Comparison of ENCODE assay signal across 18 cellular contexts in the genomic region with DNA sequence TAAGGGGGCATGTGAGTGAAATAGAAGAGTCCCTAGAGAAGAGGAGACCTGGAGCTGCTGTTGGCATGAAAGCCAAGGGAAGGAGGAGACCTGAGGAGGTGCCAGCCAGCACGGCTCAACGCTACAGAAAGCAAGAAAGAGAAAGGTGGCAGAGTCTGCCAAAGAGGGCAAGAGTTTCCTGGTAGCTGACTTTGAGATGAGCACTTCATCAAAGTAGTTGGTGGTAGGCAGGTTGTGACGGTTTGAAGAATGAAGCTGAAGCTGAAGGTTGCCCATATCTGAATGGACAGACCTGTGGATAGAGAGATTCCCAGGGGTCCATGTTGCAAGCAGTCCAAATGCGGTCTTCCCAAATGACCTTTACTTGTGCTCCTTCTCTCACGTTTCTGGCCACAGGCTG.
"Had no signal": no experiment of that assay in that cellular context is flagged by ENCODE, and none has a peak within 500 bp of the region (broad histone marks: within the 10 kb centered on the region; RNA-seq: fewer than 3 reads in every experiment).

No MANE protein-coding gene starts in this region.

- H3K4me1 Mint-ChIP-seq: naive B cell; nephron; stimulated activated memory B cell treated with anti-CD40 and anti-IgM and Interleukin-4, amounts not matched to agents 10 μg/mL and 1 μg/mL and 100 μg/mL, for 72 hours had no signal

- H3K36me3 Mint-ChIP-seq: stimulated activated memory B cell treated with anti-CD40 and anti-IgM and Interleukin-4, amounts not matched to agents 10 μg/mL and 1 μg/mL and 100 μg/mL, for 72 hours had no signal

- H3K27me3 ChIP-seq: right lobe of liver had no signal

- H3K27ac ChIP-seq: coronary artery, heart left ventricle, right lobe of liver, tibial artery had no signal

- H3K4me1 ChIP-seq: heart left ventricle, right lobe of liver, tibial artery had no signal

- FAIRE-seq: frontal cortex, islet of Langerhans had no signal

- H3K36me3 ChIP-seq: heart left ventricle, right lobe of liver, tibial artery had no signal

- ATAC-seq: heart left ventricle; right lobe of liver; stimulated activated memory B cell treated with anti-CD40 and anti-IgM and Interleukin-4, amounts not matched to agents 10 μg/mL and 1 μg/mL and 100 μg/mL, for 72 hours had no signal

- H3K9me3 ChIP-seq: right lobe of liver, tibial artery had no signal

- H3K9me3 Mint-ChIP-seq: nephron; stimulated activated memory B cell treated with anti-CD40 and anti-IgM and Interleukin-4, amounts not matched to agents 10 μg/mL and 1 μg/mL and 100 μg/mL, for 72 hours; stimulated activated naive CD8-positive, alpha-beta T cell treated with anti-CD3 and anti-CD28 coated beads, Interleukin-15, Interleukin-2, amounts not matched to agents 100 ng/mL and 50 ng/mL, for 24 hours had no signal

- DNase-seq: effector CD8-positive, alpha-beta T cell; heart left ventricle; hypothalamus; kidney glomerular epithelial cell; mesendoderm; naive B cell; right lobe of liver; stimulated activated CD4-positive, alpha-beta T cell treated with anti-CD3 and anti-CD28 coated beads, Interleukin-15, amount 100 ng/mL, for 24 hours; stimulated activated CD4-positive, alpha-beta T cell treated with anti-CD3 and anti-CD28 coated beads, Interleukin-1b, Interleukin-23, amount 100 ng/mL, for 48 hours; stimulated activated CD4-positive, alpha-beta T cell treated with anti-CD3 and anti-CD28 coated beads, Interleukin-4, amount 100 ng/mL, for 24 hours; tibial artery had no signal

- H3K4me3 ChIP-seq: coronary artery, heart left ventricle, right lobe of liver, tibial artery had no signal

- H3K27ac Mint-ChIP-seq: nephron; progenitor cell of endocrine pancreas; stimulated activated memory B cell treated with anti-CD40 and anti-IgM and Interleukin-4, amounts not matched to agents 10 μg/mL and 1 μg/mL and 100 μg/mL, for 72 hours; stimulated activated naive CD8-positive, alpha-beta T cell treated with anti-CD3 and anti-CD28 coated beads, Interleukin-15, Interleukin-2, amounts not matched to agents 100 ng/mL and 50 ng/mL, for 24 hours had no signal

- H3K4me3 Mint-ChIP-seq: naive B cell; nephron; stimulated activated memory B cell treated with anti-CD40 and anti-IgM and Interleukin-4, amounts not matched to agents 10 μg/mL and 1 μg/mL and 100 μg/mL, for 72 hours; stimulated activated naive CD8-positive, alpha-beta T cell treated with anti-CD3 and anti-CD28 coated beads, Interleukin-15, Interleukin-2, amounts not matched to agents 100 ng/mL and 50 ng/mL, for 24 hours had no signal
